In the genomic region with DNA sequence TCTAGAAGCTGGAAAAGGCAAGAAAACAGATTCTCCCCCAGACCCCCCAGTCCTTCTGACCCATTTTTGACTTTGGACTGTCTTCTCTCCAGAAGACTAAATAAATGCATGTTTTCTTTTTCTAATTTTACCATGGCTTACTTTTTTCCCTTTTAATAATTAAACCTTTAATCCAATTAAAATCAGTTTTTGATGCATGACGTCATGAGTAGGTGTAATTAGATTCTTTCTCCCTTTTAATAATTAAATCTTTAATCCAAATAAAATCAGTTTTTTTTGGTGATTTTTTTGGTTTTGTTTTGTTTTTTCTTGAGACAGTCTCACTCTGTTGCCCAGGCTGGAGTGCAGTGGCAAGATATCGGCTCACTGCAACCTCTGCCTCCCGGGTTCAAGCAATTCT, we compare ENCODE assay signal across 11 cellular contexts.
"Had no signal": no experiment of that assay in that cellular context is flagged by ENCODE, and none has a peak within 500 bp of the region (broad histone marks: within the 10 kb centered on the region; RNA-seq: fewer than 3 reads in every experiment).

No MANE protein-coding gene starts in this region.

- DNase-seq: GM23248, GOT3, H7, H9, HCEC 1CT, HFFc6 had no signal

- H3K4me1 ChIP-seq: HAP-1 had no signal

- H3K4me2 ChIP-seq: GM23338 had no signal

- H3K36me3 ChIP-seq: HAP-1 had no signal

- H3K4me3 ChIP-seq: GM23248, GM23338, HAP-1 had no signal

- FAIRE-seq: H1, H54 had no signal

- H2AFZ ChIP-seq: GM23248, GM23338 had no signal

- H3K27ac ChIP-seq: GM23248 had no signal

- ATAC-seq: GM23338, HCT116 had no signal

- H3K9ac ChIP-seq: GM23248 had no signal
